25 cellular contexts compared by ENCODE assay signal in genomic region chr3:79968418-79968817, GRCh38.
"Had no signal": no experiment of that assay in that cellular context is flagged by ENCODE, and none has a peak within 500 bp of the region (broad histone marks: within the 10 kb centered on the region; RNA-seq: fewer than 3 reads in every experiment).

No MANE protein-coding gene starts in this region.

- ATAC-seq: activated CD8-positive, alpha-beta memory T cell treated with anti-CD3 and anti-CD28 coated beads, Interleukin-2, amount 10 ng/mL, durations not matched to agents 7 days and 5 days; activated naive CD4-positive, alpha-beta T cell treated with anti-CD3 and anti-CD28 coated beads, Interleukin-2, amount 50 U/mL, for 72 hours; PC-3; T-helper 17 cell had no signal

- H3K4me3 ChIP-seq: SK-N-MC had no signal

- DNase-seq: activated B cell treated with CpG ODN at 0.5 μM for 24 hours; activated CD4-positive, alpha-beta T cell treated with anti-CD3 and anti-CD28 coated beads for 1 hour; activated CD4-positive, alpha-beta T cell treated with anti-CD3 and anti-CD28 coated beads, Interleukin-2, amount 10 ng/mL, durations not matched to agents 24 days and 14 days; activated CD4-positive, alpha-beta T cell treated with anti-CD3 and anti-CD28 coated beads, Interleukin-2, amount 50 U/mL, for 48 hours; activated CD8-positive, alpha-beta memory T cell treated with anti-CD3 and anti-CD28 coated beads, Interleukin-2, amount 10 ng/mL, durations not matched to agents 7 days and 5 days; activated effector memory CD4-positive, alpha-beta T cell treated with anti-CD3 and anti-CD28 coated beads, Interleukin-2, amount 50 U/mL, for 16 hours; activated naive CD4-positive, alpha-beta T cell treated with Interleukin-2 at 50 U/mL for 16 hours; activated T-cell treated with anti-CD3 and anti-CD28 coated beads, Interleukin-2, amount 50 U/mL, for 24 hours; amygdala; cortex of kidney; MM.1S; NCI-H1092 treated with DMSO at 0.1 percent for 48 hours; NCI-H1417 treated with DMSO at 0.1 percent for 48 hours; NCI-H1694; NCI-H2029; NCI-H2107; NCI-H2171 treated with DMSO at 0.1 percent for 48 hours; NCI-H226; NCI-H69; PC-3; SHP77 treated with DMSO at 0.1 percent for 48 hours; T-helper 17 cell; T-helper 9 cell had no signal

- H3K27ac ChIP-seq: SK-N-MC had no signal
